In the genomic region with DNA sequence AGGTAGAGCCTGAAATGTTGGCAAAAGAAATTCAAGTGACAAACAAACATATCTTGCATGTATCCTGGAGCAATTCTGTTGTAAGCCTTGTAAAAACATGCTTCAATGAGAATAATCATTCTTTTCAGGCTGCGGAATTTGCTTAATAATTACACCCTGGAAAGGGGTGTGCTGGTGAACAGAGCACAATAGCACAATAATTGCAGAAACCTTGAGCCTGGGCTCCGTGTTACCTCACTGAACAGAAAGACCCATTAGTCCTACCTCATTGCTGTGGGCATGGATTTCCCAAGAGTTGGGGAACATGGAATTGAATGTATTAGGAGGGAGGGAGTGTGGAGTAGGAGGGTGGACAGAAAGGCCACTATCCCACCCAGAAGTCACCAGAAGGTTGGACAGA, we compare ENCODE assay signal across 1 cellular context.
TF ChIP-seq lines count a peak whose summit lies in the region.

No MANE protein-coding gene starts in this region.

TF ChIP-seq in H1, 55 proteins besides CTCF, POLR2A, EP300 and RAD21 (continued from another document):
- TF ChIP-seq SAP30 (IDR thresholded peaks at IDR 0.05; ENCODE audit: insufficient read depth, insufficient replicate concordance, low read length) = no peak
- TF ChIP-seq JUN (IDR thresholded peaks at IDR 0.05; ENCODE audit: low read depth, low read length) = no peak
- TF ChIP-seq TAF1 (IDR thresholded peaks at IDR 0.05; ENCODE audit: low read depth, low read length) = no peak
- TF ChIP-seq BCL11A (IDR thresholded peaks at IDR 0.05; ENCODE audit: low read depth in 2 of 2, low read length in 2 of 2) = no peak
- TF ChIP-seq ZNF274 (IDR thresholded peaks at IDR 0.05; ENCODE audit: borderline replicate concordance, extremely low read depth, low read length) = no peak
- no peak for TF ChIP-seq CREB1 (IDR thresholded peaks at IDR 0.05)
- no peak for TF ChIP-seq EZH2 (IDR thresholded peaks at IDR 0.05; ENCODE audit: low read depth, low read length, severe bottlenecking)
- TF ChIP-seq TCF12 (IDR thresholded peaks at IDR 0.05; ENCODE audit: low read depth, low read length) = no peak
- TF ChIP-seq RNF2 (IDR thresholded peaks at IDR 0.05; ENCODE audit: borderline replicate concordance, low read depth, low read length, missing control alignments, poor library complexity, severe bottlenecking) = no peak
- no peak for TF ChIP-seq HDAC6 (IDR thresholded peaks at IDR 0.05; ENCODE audit: low read depth, low read length)
- TF ChIP-seq SP4 (IDR thresholded peaks at IDR 0.05; ENCODE audit: low read length) = no peak
- TF ChIP-seq, protein P1, sequence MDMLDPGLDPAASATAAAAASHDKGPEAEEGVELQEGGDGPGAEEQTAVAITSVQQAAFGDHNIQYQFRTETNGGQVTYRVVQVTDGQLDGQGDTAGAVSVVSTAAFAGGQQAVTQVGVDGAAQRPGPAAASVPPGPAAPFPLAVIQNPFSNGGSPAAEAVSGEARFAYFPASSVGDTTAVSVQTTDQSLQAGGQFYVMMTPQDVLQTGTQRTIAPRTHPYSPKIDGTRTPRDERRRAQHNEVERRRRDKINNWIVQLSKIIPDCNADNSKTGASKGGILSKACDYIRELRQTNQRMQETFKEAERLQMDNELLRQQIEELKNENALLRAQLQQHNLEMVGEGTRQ (IDR thresholded peaks at IDR 0.05; ENCODE audit: low read length) = no peak
- no peak for TF ChIP-seq RXRA (IDR thresholded peaks at IDR 0.05; ENCODE audit: insufficient read depth, low read depth, low read length)
- no peak for TF ChIP-seq JUND (IDR thresholded peaks at IDR 0.05; ENCODE audit: low read length)
- no peak for TF ChIP-seq EGR1 (IDR thresholded peaks at IDR 0.05; ENCODE audit: borderline replicate concordance, low read depth, low read length)
